In the genomic region with DNA sequence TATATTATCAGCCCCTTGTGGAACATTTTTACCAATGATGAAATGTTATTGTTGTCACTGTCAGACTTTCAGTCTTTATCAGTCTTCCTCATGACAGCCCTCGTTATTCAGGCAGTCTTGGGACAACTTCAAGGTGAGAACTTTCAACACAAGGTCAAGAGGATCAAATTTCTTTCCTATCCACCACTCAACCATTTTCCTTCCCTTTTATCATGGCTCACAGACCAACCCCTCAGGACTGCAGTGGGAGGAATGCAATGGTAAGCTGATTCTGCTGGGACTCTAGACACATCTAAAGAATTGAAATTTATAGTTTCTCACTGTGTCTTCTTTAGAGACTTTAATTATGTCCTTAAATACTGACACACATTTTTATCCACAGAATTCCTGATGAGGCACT, we compare ENCODE assay signal across 31 cellular contexts.
"Had no signal": no experiment of that assay in that cellular context is flagged by ENCODE, and none has a peak within 500 bp of the region (broad histone marks: within the 10 kb centered on the region; RNA-seq: fewer than 3 reads in every experiment).

No MANE protein-coding gene starts in this region.

- H3K4me3 ChIP-seq: ascending aorta, breast epithelium, cardiac muscle cell, coronary artery, dorsolateral prefrontal cortex, esophagus muscularis mucosa, gastrocnemius medialis had no signal

- H3K27ac ChIP-seq: ascending aorta, breast epithelium, cardiac muscle cell, coronary artery, dorsolateral prefrontal cortex, esophagus muscularis mucosa, foreskin keratinocyte, gastrocnemius medialis, WERI-Rb-1 had no signal

- H3K36me3 ChIP-seq: ascending aorta, breast epithelium, cardiac muscle cell, esophagus muscularis mucosa, gastrocnemius medialis, WERI-Rb-1 had no signal

- H3K9me3 ChIP-seq: ascending aorta, breast epithelium, esophagus muscularis mucosa, gastrocnemius medialis had no signal

- DNase-seq: activated CD4-positive, alpha-beta memory T cell treated with anti-CD3 and anti-CD28 coated beads for 36 hours; activated CD4-positive, alpha-beta T cell treated with anti-CD3 and anti-CD28 coated beads for 36 hours; activated CD4-positive, alpha-beta T cell treated with anti-CD3 and anti-CD28 coated beads, Interleukin-2, amount 10 ng/mL, durations not matched to agents 24 days and 14 days; activated CD4-positive, CD25-positive, alpha-beta regulatory T cell; activated CD4-positive, CD25-positive, alpha-beta regulatory T cell treated with anti-CD3 and anti-CD28 coated beads, Interleukin-2, amount 50 U/mL, for 72 hours; activated CD8-positive, alpha-beta memory T cell treated with anti-CD3 and anti-CD28 coated beads, Interleukin-2, amount 10 ng/mL, durations not matched to agents 7 days and 5 days; activated CD8-positive, alpha-beta memory T cell treated with anti-CD3 and anti-CD28 coated beads, Interleukin-2, amount 50 U/mL, for 4 hours; activated CD8-positive, alpha-beta T cell treated with anti-CD3 and anti-CD28 coated beads, Interleukin-2, amount 10 ng/mL, durations not matched to agents 7 days and 5 days; activated effector memory CD4-positive, alpha-beta T cell treated with anti-CD3 and anti-CD28 coated beads, Interleukin-2, amount 50 U/mL, for 16 hours; activated naive CD4-positive, alpha-beta T cell treated with anti-CD3 and anti-CD28 coated beads for 36 hours; activated naive CD8-positive, alpha-beta T cell treated with anti-CD3 and anti-CD28 coated beads for 36 hours; activated naive CD8-positive, alpha-beta T cell treated with anti-CD3 and anti-CD28 coated beads, Interleukin-2, amount 50 U/mL, for 24 hours; activated T-cell treated with anti-CD3 and anti-CD28 coated beads, Interleukin-2, amount 50 U/mL, for 1 hour; activated T-cell treated with anti-CD3 and anti-CD28 coated beads, Interleukin-2, amount 50 U/mL, for 48 hours; central memory CD4-positive, alpha-beta T cell; cerebellar nuclear complex; dorsolateral prefrontal cortex; effector memory CD4-positive, alpha-beta T cell; endodermal cell; foreskin keratinocyte; gastrocnemius medialis; glutamatergic neuron; T-helper 1 cell; T-helper 17 cell; T1000; WERI-Rb-1 had no signal

- H3K27me3 ChIP-seq: ascending aorta, breast epithelium, cardiac muscle cell, dorsolateral prefrontal cortex, esophagus muscularis mucosa, foreskin keratinocyte, gastrocnemius medialis had no signal

- H3K4me1 ChIP-seq: ascending aorta, breast epithelium, esophagus muscularis mucosa, foreskin keratinocyte, gastrocnemius medialis had no signal
